17 cellular contexts compared by ENCODE assay signal in genomic region chr11:30510750-30511149, GRCh38.
A peak's percentile ranks its signal among the peaks of the same experiment; 100 is the strongest.
DNase-seq lines count a peak whose midpoint lies in the region; ATAC-seq, FAIRE-seq and TF ChIP-seq lines count a peak whose summit lies in the region.
"Had no signal": no experiment of that assay in that cellular context is flagged by ENCODE, and none has a peak within 500 bp of the region (broad histone marks: within the 10 kb centered on the region; RNA-seq: fewer than 3 reads in every experiment).

No MANE protein-coding gene starts in this region.

- no peak for TF ChIP-seq RAD21 in GM12878 (IDR thresholded peaks at IDR 0.05; ENCODE audit: insufficient read depth, low read depth, low read length)

- peak; percentile 42 for ATAC-seq in GM18502 (IDR thresholded peaks at IDR 0.05; ENCODE audit: poor library complexity, unreplicated experiment)
- peak; percentile 68 for ATAC-seq in GM21381 (IDR thresholded peaks at IDR 0.05; ENCODE audit: unreplicated experiment)
- peak; percentile 60 for ATAC-seq in HG02885 (IDR thresholded peaks at IDR 0.05; ENCODE audit: poor library complexity, unreplicated experiment)
- ATAC-seq in GM12878, result no peak
- no peak for ATAC-seq in GM21737 (IDR thresholded peaks at IDR 0.05; ENCODE audit: unreplicated experiment)
- ATAC-seq in aorta (ENCODE audit: low FRiP score), result no peak
- ATAC-seq: A549, K562 had no signal

- H3K27me3 ChIP-seq in GM12878 (replicated peaks in 1 of 2; ENCODE audit: control insufficient read depth in 2 of 2, insufficient read depth in 2 of 2, low read length in 1 of 2), result peaks cover 0 to 2% of the 10 kb centered on the region in 2 experiments; a peak in 1 of 4 replicates
- H3K27me3 ChIP-seq in aorta (ENCODE audit: control insufficient read depth in 1 of 2, insufficient read depth in 2 of 2, low read length in 1 of 2), result no peaks in the 10 kb centered on the region

- H3K4me3 ChIP-seq in GM12878 (no peak overlapping the region), aorta (ENCODE audit: low read length in 2 of 2) (no peak overlapping the region)
- H3K4me3 ChIP-seq: A549, GM23248, K562 had no signal

- FAIRE-seq in GM12878 (lab: Jason Lieb, UNC), result no peak
- FAIRE-seq: A549, K562 had no signal

- H3K36me3 ChIP-seq in GM12878 (ENCODE audit: control insufficient read depth in 2 of 2, insufficient read depth in 2 of 2, low read length in 1 of 2), result no peaks in the 10 kb centered on the region
- H3K36me3 ChIP-seq in aorta (ENCODE audit: control insufficient read depth in 1 of 2, insufficient read depth in 2 of 2, low read length in 1 of 2), result no peaks in the 10 kb centered on the region

- RAD21 ChIA-PET in GM12878 (lab: Charles Lee; ENCODE audit: unreplicated experiment), result no interaction called here

- intact Hi-C loops in GM12878 (cut with micrococcal nuclease; ENCODE audit: unreplicated experiment) (no loop called here), aorta (cut with DNase I) (no loop called here)

- CTCF ChIA-PET in GM12878 (lab: Yijun Ruan, JAX), result interaction anchor here (1.5 kb wide), 1 partner anchor 9 kb away, joined by 4 read pairs; no protein-coding TSS in a partner anchor

- H3K4me1 ChIP-seq in GM12878 (ENCODE audit: control insufficient read depth, insufficient read depth, low read length), result no peaks in the 10 kb centered on the region
- H3K4me1 ChIP-seq in aorta (ENCODE audit: control insufficient read depth in 1 of 2, insufficient read depth in 2 of 2, low read length in 2 of 2), result peaks cover 0 to 2% of the 10 kb centered on the region in 2 donors
- H3K4me1 ChIP-seq: A549 had no signal

- TF ChIP-seq POLR2A in GM12878 (IDR thresholded peaks at IDR 0.05; ENCODE audit: low read depth, low read length), result no peak

- DNase-seq in GM12878 (ENCODE audit: low read depth, low spot score) (no peak), aorta (no peak), islet precursor cell (no peak), midbrain (lab: John Stamatoyannopoulos, UW) (no peak)
- DNase-seq: CD4-positive, CD25-positive, alpha-beta regulatory T cell; DMS53; GF-D8; GM23248; H7; Kasumi-1 had no signal

- no peak for TF ChIP-seq EP300 in GM12878 (IDR thresholded peaks at IDR 0.05; ENCODE audit: borderline replicate concordance in 1 of 2, control insufficient read depth in 1 of 2, low read depth in 2 of 2, low read length in 2 of 2)

- H4K20me1 ChIP-seq in GM12878 (ENCODE audit: control insufficient read depth, insufficient read depth), result no peaks in the 10 kb centered on the region

- SMC1A ChIA-PET in GM12878 (lab: Charles Lee; ENCODE audit: uncharacterized antibody, unreplicated experiment), result interaction anchor here (1.7 to 2.0 kb wide), 2 partner anchors 9 to 10 kb away, joined by 3 to 5 read pairs; no protein-coding TSS in a partner anchor

- H3K9me3 ChIP-seq in GM12878 (replicated peaks; ENCODE audit: control insufficient read depth, insufficient read depth, low read length), result no peaks in the 10 kb centered on the region
- no peaks in the 10 kb centered on the region for H3K9me3 ChIP-seq in aorta (ENCODE audit: control insufficient read depth, low read length)
- H3K9me3 ChIP-seq: A549 had no signal

- BruUV-seq in GM12878 (replicated peaks; lab: Mats Ljungman, UMichigan), result no TSS peak

- H3K27ac ChIP-seq in GM12878 (ENCODE audit: control insufficient read depth, insufficient read depth), result no peak overlapping the region
- H3K27ac ChIP-seq in aorta (ENCODE audit: low read depth in 1 of 2, low read length in 2 of 2), result no peak overlapping the region
- H3K27ac ChIP-seq: A549, GM23248, HL-60 had no signal

- H2AFZ ChIP-seq in GM12878 (ENCODE audit: control insufficient read depth, low read depth, low read length), result no peak overlapping the region
- H2AFZ ChIP-seq: GM23248 had no signal

- H3K79me2 ChIP-seq in GM12878 (ENCODE audit: control insufficient read depth, insufficient read depth, low read length), result no peaks in the 10 kb centered on the region

- no peak overlapping the region for H3K9ac ChIP-seq in GM12878 (ENCODE audit: control insufficient read depth, insufficient read depth, low read length)
- H3K9ac ChIP-seq: GM23248 had no signal

- no peak overlapping the region for H3K4me2 ChIP-seq in GM12878 (ENCODE audit: control insufficient read depth, insufficient read depth)
- H3K4me2 ChIP-seq: A549 had no signal

- POLR2A ChIA-PET in GM12878 (lab: Charles Lee), result no interaction called here

- 36% methylated on average over 2 of the region's 2 CpGs for WGBS in GM12878 (ENCODE audit: insufficient coverage, insufficient replicate concordance, low lambda C conversion rate, missing lambda C conversion rate)
- WGBS in aorta, 2 donors, result 97% methylated on average over 2 of the region's 2 CpGs

- in situ Hi-C loops in GM12878 (cut with MboI), result no loop called here

- no peak for TF ChIP-seq CTCF in GM12878 (IDR thresholded peaks at IDR 0.05 in 2 of 3, conservative IDR thresholded peaks at IDR 0.05 in 1 of 3; ENCODE audit: control insufficient read depth in 2 of 3, extremely low read depth in 1 of 3, insufficient read depth in 1 of 3, low read depth in 3 of 3, low read length in 3 of 3)

TF ChIP-seq in GM12878, 131 proteins besides CTCF, POLR2A, EP300 and RAD21:
- TF ChIP-seq RUNX3 (IDR thresholded peaks at IDR 0.05; ENCODE audit: low read length) (peak; percentile 87), E4F1 (IDR thresholded peaks at IDR 0.05; ENCODE audit: borderline replicate concordance, partially characterized antibody) (no peak), TCF7 (IDR thresholded peaks at IDR 0.05; ENCODE audit: borderline replicate concordance) (peak; percentile 59)
TF ChIP-seq in GM12878: peak in this region for 2.

Comparison
In these comparisons a context has a peak if more than half of its experiments do, and no peak if none do; other contexts are left out.
1. ATAC-seq: peak in GM18502 (single experiment), GM21381 (single experiment) and HG02885 (single experiment); none in GM12878 (single experiment), GM21737 (single experiment) and aorta (single experiment).